ENCODE assay signal across 8 cellular contexts in genomic region chr4:4677825-4678522, GRCh38.
DNase-seq lines count a peak whose midpoint lies in the region; ATAC-seq, FAIRE-seq and TF ChIP-seq lines count a peak whose summit lies in the region.

No MANE protein-coding gene starts in this region.

- ATAC-seq in WTC11 (peak; percentile 86), GM21825 (IDR thresholded peaks at IDR 0.05; ENCODE audit: unreplicated experiment) (no peak), HG02840 (IDR thresholded peaks at IDR 0.05; ENCODE audit: low FRiP score, unreplicated experiment) (no peak)

- H3K36me3 ChIP-seq in A673 (ENCODE audit: insufficient read depth, low read length, poor library complexity, severe bottlenecking) (no peaks in the 10 kb centered on the region), GM23248 (ENCODE audit: low read depth) (no peaks in the 10 kb centered on the region), kidney (ENCODE audit: control insufficient read depth in 1 of 2, insufficient read depth in 2 of 2, low read length in 2 of 2) (no peaks in the 10 kb centered on the region), prostate gland (no peaks in the 10 kb centered on the region), ascending aorta (no peaks in the 10 kb centered on the region)

- no peak overlapping the region; the same call in 1 of the 2 replicates for H3K27ac Mint-ChIP-seq in WTC11

- H3K27me3 ChIP-seq in A673 (replicated peaks; ENCODE audit: insufficient read depth, low read depth, low read length, poor library complexity) (no peaks in the 10 kb centered on the region), GM23248 (replicated peaks; ENCODE audit: insufficient read depth) (no peaks in the 10 kb centered on the region), prostate gland (replicated peaks; ENCODE audit: insufficient read depth) (no peaks in the 10 kb centered on the region), ascending aorta (no peaks in the 10 kb centered on the region)

- intact Hi-C loops in A673 (cut with micrococcal nuclease; ENCODE audit: unreplicated experiment) (loop anchor here (10.0 kb wide), 1 partner anchor 193 kb away; no protein-coding TSS in a partner anchor), kidney (cut with DNase I) (no loop called here), prostate gland (cut with DNase I) (no loop called here), ascending aorta (cut with DNase I) (no loop called here)

- BruUV-seq in A673 (replicated peaks; lab: Mats Ljungman, UMichigan) = no TSS peak

- peaks cover 6% of the 10 kb centered on the region for H3K4me1 ChIP-seq in A673 (ENCODE audit: insufficient read depth, low read length, poor library complexity, severe bottlenecking)
- peaks cover 20% of the 10 kb centered on the region for H3K4me1 ChIP-seq in GM23248 (ENCODE audit: insufficient read depth)
- peaks cover 4 to 11% of the 10 kb centered on the region in 2 donors for H3K4me1 ChIP-seq in kidney (ENCODE audit: control insufficient read depth in 1 of 2, insufficient read depth in 1 of 2, low read depth in 1 of 2, low read length in 2 of 2)
- H3K4me1 ChIP-seq in prostate gland (replicated peaks) = no peaks in the 10 kb centered on the region
- no peaks in the 10 kb centered on the region for H3K4me1 ChIP-seq in ascending aorta

- POLR2A ChIA-PET in A673 (lab: Charles Lee; ENCODE audit: low non-redundant PET) (no interaction called here), WTC11 (lab: Charles Lee) (interaction anchor here (0.7 kb wide), 1 partner anchor 430 kb away, joined by 5 read pairs; no protein-coding TSS in a partner anchor)

- H3K27me3 Mint-ChIP-seq in WTC11 (ENCODE audit: low read depth) = no peaks in the 10 kb centered on the region; the same call in 1 of the 2 replicates

- WGBS in GM23248 (ENCODE audit: low coverage in 1 of 2, low lambda C conversion rate in 2 of 2, missing lambda C conversion rate in 2 of 2), 2 experiments = 2 to 5% methylated on average over 16 of the region's 16 CpGs
- WGBS in prostate gland = 61% methylated on average over 16 of the region's 16 CpGs

- CTCF ChIA-PET in A673 (lab: Charles Lee) = interaction anchor here (0.6 to 1.0 kb wide), 3 partner anchors 183 to 1135 kb away, joined by 3 to 14 read pairs (median 14); no protein-coding TSS in a partner anchor
- CTCF ChIA-PET in WTC11 (lab: Charles Lee) = interaction anchor here (0.6 to 3.0 kb wide), 30 partner anchors 9 to 722 kb away, joined by 3 to 27 read pairs (median 4); partner anchors contain the start of genes NSG1 and STX18

- H3K36me3 Mint-ChIP-seq in WTC11 = no peaks in the 10 kb centered on the region

- H3K27ac ChIP-seq in A673 (ENCODE audit: low read depth, low read length, poor library complexity, severe bottlenecking) (no peak overlapping the region), GM23248 (peak overlapping the region; percentile 51), kidney (ENCODE audit: low read depth in 2 of 2, low read length in 2 of 2) (no peak overlapping the region), prostate gland (no peak overlapping the region), ascending aorta (no peak overlapping the region)

- H3K4me1 Mint-ChIP-seq in WTC11 = peaks cover 23% of the 10 kb centered on the region

- H2AFZ ChIP-seq in GM23248 = peak overlapping the region; percentile 81

- peaks cover 21% of the 10 kb centered on the region for H3F3A ChIP-seq in GM23248 (ENCODE audit: insufficient read depth)

- peak; percentile 84 for TF ChIP-seq CTCF in A673 (conservative IDR thresholded peaks at IDR 0.05; ENCODE audit: low read depth, low read length)
- peak; percentile 75 for TF ChIP-seq CTCF in WTC11 (IDR thresholded peaks at IDR 0.05)
- peak; percentile 64 for TF ChIP-seq CTCF in kidney (IDR thresholded peaks at IDR 0.05; ENCODE audit: borderline replicate concordance, extremely low read depth, insufficient read depth)
- peak in 2 of 4 experiments; percentile 17 to 37 for TF ChIP-seq CTCF in prostate gland (IDR thresholded peaks at IDR 0.05)
- peak in 1 of 3 experiments; percentile 49 for TF ChIP-seq CTCF in ascending aorta (IDR thresholded peaks at IDR 0.05)

- H3K9me2 ChIP-seq in GM23248 (ENCODE audit: insufficient read depth) = no peaks in the 10 kb centered on the region

- H3K4me3 ChIP-seq in A673 (ENCODE audit: low read depth, low read length, poor library complexity, severe bottlenecking) (peak overlapping the region; percentile 17), GM23248 (peak overlapping the region; percentile 68), kidney (ENCODE audit: low read length in 2 of 2) (peak overlapping the region in 1 of 2 donors; percentile 7), prostate gland (no peak overlapping the region), ascending aorta (peak overlapping the region in 1 of 2 donors; percentile 36)

- H3K9ac ChIP-seq in GM23248 (peak overlapping the region; percentile 62), kidney (ENCODE audit: low read length in 2 of 2) (no peak overlapping the region)

- H3K9me3 ChIP-seq in A673 (ENCODE audit: low read depth, low read length, poor library complexity, severe bottlenecking) (no peaks in the 10 kb centered on the region), GM23248 (ENCODE audit: low read depth) (no peaks in the 10 kb centered on the region), kidney (ENCODE audit: control insufficient read depth in 1 of 2, low read length in 2 of 2) (no peaks in the 10 kb centered on the region), prostate gland (no peaks in the 10 kb centered on the region), ascending aorta (no peaks in the 10 kb centered on the region)

- peak overlapping the region; percentile 85 for H3K4me2 ChIP-seq in GM23248 (ENCODE audit: unreplicated experiment)

- FAIRE-seq in kidney (lab: Jason Lieb, UNC) = no peak

- TF ChIP-seq POLR2A in prostate gland (IDR thresholded peaks at IDR 0.05) = no peak

- H4K20me1 ChIP-seq in GM23248 (ENCODE audit: insufficient read depth) = no peaks in the 10 kb centered on the region

- no peaks in the 10 kb centered on the region for H3K9me3 Mint-ChIP-seq in WTC11

- in situ Hi-C loops in GM23248 (cut with MboI) = loop anchor here (10.0 to 25.0 kb wide), 3 partner anchors 183 to 459 kb away; no protein-coding TSS in a partner anchor

- H3K4me3 Mint-ChIP-seq in WTC11 = peak overlapping the region; percentile 49

- no peaks in the 10 kb centered on the region for H3K79me2 ChIP-seq in GM23248 (ENCODE audit: insufficient read depth)

- DNase-seq in A673 (ENCODE audit: low spot score) = peak; percentile 70
- DNase-seq in GM23248 = peak; percentile 83
- peak; percentile 61 for DNase-seq in WTC11 (ENCODE audit: low spot score)
- no peak for DNase-seq in kidney
- no peak for DNase-seq in prostate gland (ENCODE audit: low spot score)
- DNase-seq in ascending aorta (ENCODE audit: low spot score in 2 of 2) = no peak

TF ChIP-seq in WTC11, 78 proteins besides CTCF, POLR2A, EP300 and RAD21:
- no peak for TF ChIP-seq GABPB1 (CRISPR knock-in tag; IDR thresholded peaks at IDR 0.05)
- no peak for TF ChIP-seq EMX1 (CRISPR knock-in tag; IDR thresholded peaks at IDR 0.05)
- TF ChIP-seq, protein P1, sequence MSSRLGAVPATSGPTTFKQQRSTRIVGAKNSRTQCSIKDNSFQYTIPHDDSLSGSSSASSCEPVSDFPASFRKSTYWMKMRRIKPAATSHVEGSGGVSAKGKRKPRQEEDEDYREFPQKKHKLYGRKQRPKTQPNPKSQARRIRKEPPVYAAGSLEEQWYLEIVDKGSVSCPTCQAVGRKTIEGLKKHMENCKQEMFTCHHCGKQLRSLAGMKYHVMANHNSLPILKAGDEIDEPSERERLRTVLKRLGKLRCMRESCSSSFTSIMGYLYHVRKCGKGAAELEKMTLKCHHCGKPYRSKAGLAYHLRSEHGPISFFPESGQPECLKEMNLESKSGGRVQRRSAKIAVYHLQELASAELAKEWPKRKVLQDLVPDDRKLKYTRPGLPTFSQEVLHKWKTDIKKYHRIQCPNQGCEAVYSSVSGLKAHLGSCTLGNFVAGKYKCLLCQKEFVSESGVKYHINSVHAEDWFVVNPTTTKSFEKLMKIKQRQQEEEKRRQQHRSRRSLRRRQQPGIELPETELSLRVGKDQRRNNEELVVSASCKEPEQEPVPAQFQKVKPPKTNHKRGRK (CRISPR knock-in tag; IDR thresholded peaks at IDR 0.05; ENCODE audit: borderline replicate concordance) = no peak
- no peak for TF ChIP-seq ATF3 (CRISPR knock-in tag; conservative IDR thresholded peaks at IDR 0.05)
- no peak for TF ChIP-seq TEAD4 (CRISPR knock-in tag; IDR thresholded peaks at IDR 0.05)
- no peak for TF ChIP-seq CREB1 (CRISPR knock-in tag; IDR thresholded peaks at IDR 0.05)
- TF ChIP-seq HMGA2 (CRISPR knock-in tag; IDR thresholded peaks at IDR 0.05) = no peak
- TF ChIP-seq, protein P2, sequence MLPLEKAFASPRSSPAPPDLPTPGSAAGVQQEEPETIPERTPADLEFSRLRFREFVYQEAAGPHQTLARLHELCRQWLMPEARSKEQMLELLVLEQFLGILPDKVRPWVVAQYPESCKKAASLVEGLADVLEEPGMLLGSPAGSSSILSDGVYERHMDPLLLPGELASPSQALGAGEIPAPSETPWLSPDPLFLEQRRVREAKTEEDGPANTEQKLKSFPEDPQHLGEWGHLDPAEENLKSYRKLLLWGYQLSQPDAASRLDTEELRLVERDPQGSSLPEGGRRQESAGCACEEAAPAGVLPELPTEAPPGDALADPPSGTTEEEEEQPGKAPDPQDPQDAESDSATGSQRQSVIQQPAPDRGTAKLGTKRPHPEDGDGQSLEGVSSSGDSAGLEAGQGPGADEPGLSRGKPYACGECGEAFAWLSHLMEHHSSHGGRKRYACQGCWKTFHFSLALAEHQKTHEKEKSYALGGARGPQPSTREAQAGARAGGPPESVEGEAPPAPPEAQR (CRISPR knock-in tag; IDR thresholded peaks at IDR 0.05) = no peak
- no peak for TF ChIP-seq TEAD1 (CRISPR knock-in tag; IDR thresholded peaks at IDR 0.05)
- no peak for TF ChIP-seq SMAD4 (CRISPR knock-in tag; IDR thresholded peaks at IDR 0.05)
- no peak for TF ChIP-seq MYBL2 (CRISPR knock-in tag; IDR thresholded peaks at IDR 0.05)
- TF ChIP-seq, protein P3, sequence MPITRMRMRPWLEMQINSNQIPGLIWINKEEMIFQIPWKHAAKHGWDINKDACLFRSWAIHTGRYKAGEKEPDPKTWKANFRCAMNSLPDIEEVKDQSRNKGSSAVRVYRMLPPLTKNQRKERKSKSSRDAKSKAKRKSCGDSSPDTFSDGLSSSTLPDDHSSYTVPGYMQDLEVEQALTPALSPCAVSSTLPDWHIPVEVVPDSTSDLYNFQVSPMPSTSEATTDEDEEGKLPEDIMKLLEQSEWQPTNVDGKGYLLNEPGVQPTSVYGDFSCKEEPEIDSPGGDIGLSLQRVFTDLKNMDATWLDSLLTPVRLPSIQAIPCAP (CRISPR knock-in tag; IDR thresholded peaks at IDR 0.05) = no peak
- TF ChIP-seq ZNF232 (CRISPR knock-in tag; IDR thresholded peaks at IDR 0.05) = no peak
- TF ChIP-seq NR1H2 (CRISPR knock-in tag; IDR thresholded peaks at IDR 0.05) = no peak

Comparison
In these comparisons a context has a peak if more than half of its experiments do, and no peak if none do; other contexts are left out.
1. DNase-seq: peak in A673 (single experiment), GM23248 (single experiment) and WTC11 (single experiment); none in kidney (single experiment), prostate gland (single experiment) and ascending aorta (0 of 2).
2. H3K4me3 ChIP-seq: peak in A673 (single experiment) and GM23248 (single experiment); none in prostate gland (0 of 2).